16 cellular contexts compared by ENCODE assay signal in genomic region chr4:173448557-173448918, GRCh38. TPM values are rescaled to one million over a fixed set of nuclear protein-coding genes. Genes with fewer than 3 reads are reported as not detected.
A peak's percentile ranks its signal among the peaks of the same experiment; 100 is the strongest.
DNase-seq lines count a peak whose midpoint lies in the region; ATAC-seq and TF ChIP-seq lines count a peak whose summit lies in the region.
"Had no signal": no experiment of that assay in that cellular context is flagged by ENCODE, and none has a peak within 500 bp of the region (broad histone marks: within the 10 kb centered on the region; RNA-seq: fewer than 3 reads in every experiment).

No MANE protein-coding gene starts in this region.

- no peak for ATAC-seq in gastrocnemius medialis
- ATAC-seq: effector memory CD8-positive, alpha-beta T cell had no signal

- H3K36me3 ChIP-seq in adipocyte (ENCODE audit: control insufficient read depth, insufficient read depth, low read length, severe bottlenecking) = no peaks in the 10 kb centered on the region
- H3K36me3 ChIP-seq in left ventricle myocardium inferior = peaks cover 4% of the 10 kb centered on the region
- H3K36me3 ChIP-seq in gastrocnemius medialis = no peaks in the 10 kb centered on the region
- H3K36me3 ChIP-seq: adrenal gland had no signal

- no peaks in the 10 kb centered on the region for H3K27me3 Mint-ChIP-seq in activated CD4-positive, alpha-beta T cell treated with anti-CD3 and anti-CD28 coated beads, Interleukin-2, amount 10 ng/mL, durations not matched to agents 24 days and 14 days
- H3K27me3 Mint-ChIP-seq: CD8-positive, alpha-beta memory T cell; stimulated activated naive CD8-positive, alpha-beta T cell treated with anti-CD3 and anti-CD28 coated beads, Interleukin-15, Interleukin-2, amounts not matched to agents 100 ng/mL and 50 ng/mL, for 24 hours had no signal

- H3K4me3 Mint-ChIP-seq in activated CD4-positive, alpha-beta T cell treated with anti-CD3 and anti-CD28 coated beads, Interleukin-2, amount 10 ng/mL, durations not matched to agents 24 days and 14 days = no peak overlapping the region
- H3K4me3 Mint-ChIP-seq: CD8-positive, alpha-beta memory T cell; effector memory CD8-positive, alpha-beta T cell; memory B cell; stimulated activated naive CD8-positive, alpha-beta T cell treated with anti-CD3 and anti-CD28 coated beads, Interleukin-15, Interleukin-2, amounts not matched to agents 100 ng/mL and 50 ng/mL, for 24 hours had no signal

- no peak overlapping the region for H3K27ac Mint-ChIP-seq in activated CD4-positive, alpha-beta T cell treated with anti-CD3 and anti-CD28 coated beads, Interleukin-2, amount 10 ng/mL, durations not matched to agents 24 days and 14 days
- H3K27ac Mint-ChIP-seq: CD8-positive, alpha-beta memory T cell; effector memory CD8-positive, alpha-beta T cell; memory B cell; stimulated activated naive CD8-positive, alpha-beta T cell treated with anti-CD3 and anti-CD28 coated beads, Interleukin-15, Interleukin-2, amounts not matched to agents 100 ng/mL and 50 ng/mL, for 24 hours had no signal

- peak; percentile 13 for DNase-seq in COLO668 (lab: John Stamatoyannopoulos, UW; ENCODE audit: unreplicated experiment)
- peak; percentile 46 for DNase-seq in NCI-H1092 (lab: John Stamatoyannopoulos, UW)
- DNase-seq in adipocyte (ENCODE audit: low read depth) = peak; percentile 9
- DNase-seq in left ventricle myocardium inferior = no peak
- no peak for DNase-seq in NCI-H226
- no peak for DNase-seq in NCI-H526 treated with DMSO at 0.1 percent for 48 hours (lab: John Stamatoyannopoulos, UW)
- DNase-seq in activated CD4-positive, alpha-beta T cell treated with anti-CD3 and anti-CD28 coated beads, Interleukin-2, amount 10 ng/mL, durations not matched to agents 24 days and 14 days = no peak
- no peak for DNase-seq in gastrocnemius medialis
- DNase-seq: activated CD8-positive, alpha-beta memory T cell treated with anti-CD3 and anti-CD28 coated beads, Interleukin-2, amount 50 U/mL, for 4 hours; CD8-positive, alpha-beta memory T cell; effector memory CD8-positive, alpha-beta T cell; RPMI8226; stimulated activated CD4-positive, alpha-beta T cell treated with anti-CD3 and anti-CD28 coated beads, Interleukin-4, amount 100 ng/mL, for 24 hours had no signal

- H3K27ac ChIP-seq in left ventricle myocardium inferior (replicated peaks) = peak overlapping the region; percentile 75
- no peak overlapping the region for H3K27ac ChIP-seq in gastrocnemius medialis
- H3K27ac ChIP-seq: adrenal gland had no signal

- TF ChIP-seq POLR2A in gastrocnemius medialis (IDR thresholded peaks at IDR 0.05) = no peak

- no peak overlapping the region for H3K9ac ChIP-seq in adipocyte (ENCODE audit: low read length)

- H3K4me1 ChIP-seq in adipocyte (ENCODE audit: control insufficient read depth, insufficient read depth, low read length) (peaks cover 16% of the 10 kb centered on the region), left ventricle myocardium inferior (peaks cover 28% of the 10 kb centered on the region), gastrocnemius medialis (peaks cover 6 to 10% of the 10 kb centered on the region in 2 donors)

- peaks cover 2% of the 10 kb centered on the region for H3K36me3 Mint-ChIP-seq in activated CD4-positive, alpha-beta T cell treated with anti-CD3 and anti-CD28 coated beads, Interleukin-2, amount 10 ng/mL, durations not matched to agents 24 days and 14 days (ENCODE audit: low read depth)

- H3K9me3 ChIP-seq in adipocyte (ENCODE audit: control insufficient read depth, low read length) = no peaks in the 10 kb centered on the region
- no peaks in the 10 kb centered on the region for H3K9me3 ChIP-seq in left ventricle myocardium inferior (replicated peaks)
- no peaks in the 10 kb centered on the region for H3K9me3 ChIP-seq in gastrocnemius medialis
- H3K9me3 ChIP-seq: adrenal gland had no signal

- intact Hi-C loops in left ventricle myocardium inferior (cut with micrococcal nuclease) = no loop called here
- intact Hi-C loops in activated CD4-positive, alpha-beta T cell treated with anti-CD3 and anti-CD28 coated beads, Interleukin-2, amount 10 ng/mL, durations not matched to agents 24 days and 14 days (cut with micrococcal nuclease) = no loop called here
- intact Hi-C loops in gastrocnemius medialis (cut with DNase I; ENCODE audit: low total_unique reads) = no loop called here

- in situ Hi-C loops in gastrocnemius medialis (cut with MboI; ENCODE audit: low sequenced_read_pairs in 4 of 4) = no loop called here

- TF ChIP-seq CTCF in left ventricle myocardium inferior (IDR thresholded peaks at IDR 0.05; ENCODE audit: borderline replicate concordance) = no peak
- TF ChIP-seq CTCF in gastrocnemius medialis (IDR thresholded peaks at IDR 0.05 in 4 of 5, conservative IDR thresholded peaks at IDR 0.05 in 1 of 5) = no peak

- H3K27me3 ChIP-seq in adipocyte (replicated peaks; ENCODE audit: control insufficient read depth, insufficient read depth, low read length) (no peaks in the 10 kb centered on the region), left ventricle myocardium inferior (ENCODE audit: low read depth) (no peaks in the 10 kb centered on the region), gastrocnemius medialis (no peaks in the 10 kb centered on the region)
- H3K27me3 ChIP-seq: adrenal gland had no signal

- peak overlapping the region; percentile 40 for H3K4me3 ChIP-seq in adipocyte (ENCODE audit: low read length)
- H3K4me3 ChIP-seq in left ventricle myocardium inferior = peak overlapping the region; percentile 9
- no peak overlapping the region for H3K4me3 ChIP-seq in gastrocnemius medialis
- H3K4me3 ChIP-seq: adrenal gland had no signal

- H3K9me3 Mint-ChIP-seq in activated CD4-positive, alpha-beta T cell treated with anti-CD3 and anti-CD28 coated beads, Interleukin-2, amount 10 ng/mL, durations not matched to agents 24 days and 14 days = peaks cover 7% of the 10 kb centered on the region
- H3K9me3 Mint-ChIP-seq: CD8-positive, alpha-beta memory T cell; effector memory CD8-positive, alpha-beta T cell; stimulated activated naive CD8-positive, alpha-beta T cell treated with anti-CD3 and anti-CD28 coated beads, Interleukin-15, Interleukin-2, amounts not matched to agents 100 ng/mL and 50 ng/mL, for 24 hours had no signal

- H3K4me1 Mint-ChIP-seq in activated CD4-positive, alpha-beta T cell treated with anti-CD3 and anti-CD28 coated beads, Interleukin-2, amount 10 ng/mL, durations not matched to agents 24 days and 14 days = peaks cover 3% of the 10 kb centered on the region
- H3K4me1 Mint-ChIP-seq: CD8-positive, alpha-beta memory T cell had no signal

RNA-seq across cellular contexts. Expression of gene SCRG1, which starts 49.6 kb away (rescaled TPM):
- total RNA-seq in left ventricle myocardium inferior (0.41 TPM), gastrocnemius medialis (not detected)
- not detected in 2 replicates for total RNA-seq in activated CD4-positive, alpha-beta T cell treated with anti-CD3 and anti-CD28 coated beads, Interleukin-2, amount 10 ng/mL, durations not matched to agents 24 days and 14 days
- total RNA-seq: CD8-positive, alpha-beta memory T cell had no signal

Comparison
In these comparisons a context has a peak if more than half of its experiments do, and no peak if none do; other contexts are left out.
1. DNase-seq: peak in COLO668 (single experiment), NCI-H1092 (single experiment) and adipocyte (single experiment); none in left ventricle myocardium inferior (single experiment), NCI-H226 (single experiment), NCI-H526 treated with DMSO at 0.1 percent for 48 hours (single experiment), activated CD4-positive, alpha-beta T cell treated with anti-CD3 and anti-CD28 coated beads, Interleukin-2, amount 10 ng/mL, durations not matched to agents 24 days and 14 days (single experiment) and gastrocnemius medialis (0 of 2).
2. H3K4me3 ChIP-seq: peak in adipocyte (single experiment) and left ventricle myocardium inferior (single experiment); none in gastrocnemius medialis (0 of 4).